8 cellular contexts compared by ENCODE assay signal in the genomic region with DNA sequence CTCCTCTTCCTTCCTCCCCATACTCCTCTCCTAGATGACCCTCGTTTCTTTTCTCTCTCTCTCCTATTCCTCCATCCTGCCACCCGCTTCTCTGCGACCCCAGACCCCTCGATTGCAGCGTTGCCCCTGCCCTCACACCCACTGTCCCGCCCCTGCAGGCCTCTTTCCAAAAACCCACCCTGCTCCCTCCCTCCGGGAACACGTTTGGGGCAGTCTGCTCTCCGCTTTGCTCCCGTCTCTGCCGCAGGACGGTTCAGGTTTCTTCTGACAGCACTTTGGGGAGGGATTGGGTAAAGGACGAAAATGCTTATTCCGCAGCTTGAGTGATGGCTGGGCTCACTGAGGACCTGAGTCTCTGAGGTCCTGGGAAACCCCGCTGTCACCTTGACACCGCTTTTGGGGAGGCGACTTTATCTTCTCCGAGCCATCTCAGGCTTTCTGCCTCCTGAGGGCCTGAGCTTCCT. TPM values are rescaled to one million over a fixed set of nuclear protein-coding genes. Genes with fewer than 3 reads are reported as not detected.
DNase-seq lines count a peak whose midpoint lies in the region; ATAC-seq, FAIRE-seq and TF ChIP-seq lines count a peak whose summit lies in the region.

No MANE protein-coding gene starts in this region.

- POLR2A ChIA-PET in Panc1 (lab: Charles Lee), result interaction anchor here (0.6 kb wide), 2 partner anchors 94 to 101 kb away, joined by 3 read pairs; no protein-coding TSS in a partner anchor

- CTCF ChIA-PET in Panc1 (lab: Charles Lee), result interaction anchor here (0.6 kb wide), 1 partner anchor 86 kb away, joined by 7 read pairs; no protein-coding TSS in a partner anchor

- TF ChIP-seq POLR2A in H54 (IDR thresholded peaks at IDR 0.05; ENCODE audit: low read depth, low read length), result no peak

- intact Hi-C loops in Panc1 (cut with micrococcal nuclease; ENCODE audit: unreplicated experiment), result no loop called here

- H3K27ac ChIP-seq in Panc1 (ENCODE audit: low read length), result peak overlapping the region; percentile 86
- H3K27ac ChIP-seq in iPS-20b (ENCODE audit: low read length), result no peak overlapping the region

- in situ Hi-C loops in Panc1 (cut with HindIII; ENCODE audit: low pct_unique_long_range_greater_than_20kb, low sequenced_read_pairs) (no loop called here), astrocyte of the spinal cord (cut with HindIII; ENCODE audit: low sequenced_read_pairs) (no loop called here)

- ATAC-seq in Panc1, result peak; percentile 5; the same call in 1 of the 2 replicates
- ATAC-seq in GM18858 (IDR thresholded peaks at IDR 0.05; ENCODE audit: unreplicated experiment), result no peak

- no peak for TF ChIP-seq CTCF in Panc1 (IDR thresholded peaks at IDR 0.05)
- TF ChIP-seq CTCF in astrocyte of the spinal cord (IDR thresholded peaks at IDR 0.05; ENCODE audit: low read depth, low read length), result no peak

- H3K4me1 ChIP-seq in Panc1 (ENCODE audit: control insufficient read depth, insufficient read depth, low read length), result peaks cover 19% of the 10 kb centered on the region
- H3K4me1 ChIP-seq in iPS-20b (ENCODE audit: insufficient read depth, low read length), result peaks cover 3% of the 10 kb centered on the region; the same call in 1 of the 2 replicates

- TSS peak; percentile 78 for BruUV-seq in Panc1 (replicated peaks; lab: Mats Ljungman, UMichigan)

- H3K4me3 ChIP-seq in Panc1 (ENCODE audit: low read depth in 2 of 2, low read length in 2 of 2) (peak overlapping the region; percentile 69 to 90), astrocyte of the spinal cord (ENCODE audit: low read depth, low read length) (peak overlapping the region; percentile 93), iPS-20b (ENCODE audit: low read length) (peak overlapping the region; percentile 87)

- DNase-seq in EL (peak; percentile 21), H54 (ENCODE audit: insufficient read length, low spot score) (peak; percentile 19), Panc1 (ENCODE audit: low read depth, low spot score) (no peak), astrocyte of the spinal cord (ENCODE audit: low read depth, low spot score) (peak; percentile 26), NCI-H1694 (lab: John Stamatoyannopoulos, UW) (no peak)
- peak; percentile 69 for DNase-seq in stimulated activated CD4-positive, alpha-beta T cell treated with anti-CD3 and anti-CD28 coated beads, Interleukin-15, amount 100 ng/mL, for 24 hours

- peak overlapping the region; percentile 76 for H3K9ac ChIP-seq in iPS-20b (ENCODE audit: low read depth, low read length)

- no peak for FAIRE-seq in H54 (lab: Jason Lieb, UNC)

- H3K27me3 ChIP-seq in Panc1 (ENCODE audit: control insufficient read depth, insufficient read depth, low read length), result no peaks in the 10 kb centered on the region
- no peaks in the 10 kb centered on the region for H3K27me3 ChIP-seq in iPS-20b (ENCODE audit: insufficient read depth, low read length)

- H3K9me3 ChIP-seq in Panc1 (ENCODE audit: control insufficient read depth, insufficient read depth, low read depth, low read length), result no peaks in the 10 kb centered on the region
- no peaks in the 10 kb centered on the region for H3K9me3 ChIP-seq in iPS-20b (ENCODE audit: insufficient read depth, low read depth, low read length)

- no peaks in the 10 kb centered on the region; the same call in 1 of the 2 replicates for H3K36me3 ChIP-seq in Panc1 (ENCODE audit: control insufficient read depth, insufficient read depth, low read length)
- H3K36me3 ChIP-seq in iPS-20b (ENCODE audit: insufficient read depth, low read depth, low read length), result 0 out of 2 replicates have a peak, but pooled peaks cover 3% of the 10 kb centered on the region

RNA-seq across cellular contexts. Expression of a gene that starts 0.7 kb away (rescaled TPM):
- total RNA-seq in Panc1 (2021; ENCODE audit: unreplicated experiment), result 99.1 TPM
- 56.6 TPM for polyA plus RNA-seq in Panc1 (2012; ENCODE audit: insufficient read length)

RNA-seq across cellular contexts. Expression of a gene that starts 7.8 kb away (rescaled TPM):
- total RNA-seq in Panc1 (2021; ENCODE audit: unreplicated experiment), result 51.5 TPM
- polyA plus RNA-seq in Panc1 (2012; ENCODE audit: insufficient read length), result 23.5 TPM

Comparison
In these comparisons a context has a peak if more than half of its experiments do, and no peak if none do; other contexts are left out.
1. DNase-seq: peak in EL (single experiment), H54 (single experiment), astrocyte of the spinal cord (single experiment) and stimulated activated CD4-positive, alpha-beta T cell treated with anti-CD3 and anti-CD28 coated beads, Interleukin-15, amount 100 ng/mL, for 24 hours (single experiment); none in Panc1 (single experiment) and NCI-H1694 (single experiment).
2. Peak in every context shown above with its lines, with median percentiles within 50 percentile points of each other: H3K4me3 ChIP-seq.